ENCODE assay signal across 16 cellular contexts in genomic region chr1:218481116-218481775, GRCh38.
DNase-seq lines count a peak whose midpoint lies in the region; ATAC-seq and TF ChIP-seq lines count a peak whose summit lies in the region.
"Had no signal": no experiment of that assay in that cellular context is flagged by ENCODE, and none has a peak within 500 bp of the region (broad histone marks: within the 10 kb centered on the region; RNA-seq: fewer than 3 reads in every experiment).

No MANE protein-coding gene starts in this region.

- H3K36me3 Mint-ChIP-seq in HFFc6 (ENCODE audit: low read depth) (peaks cover 5% of the 10 kb centered on the region; the same call in 1 of the 2 replicates), chondrocyte (ENCODE audit: low read depth) (no peaks in the 10 kb centered on the region), mesothelial cell of epicardium (no peaks in the 10 kb centered on the region)
- H3K36me3 Mint-ChIP-seq: IgD-negative memory B cell; stimulated activated naive B cell treated with anti-CD40 and anti-IgM and Interleukin-4, amounts not matched to agents 10 μg/mL and 1 μg/mL and 100 μg/mL, for 72 hours had no signal

- H3K36me3 ChIP-seq in ovary = no peaks in the 10 kb centered on the region
- H3K36me3 ChIP-seq: vagina had no signal

- TF ChIP-seq CTCF in HFFc6 (IDR thresholded peaks at IDR 0.05) = no peak
- no peak for TF ChIP-seq CTCF in chondrocyte (IDR thresholded peaks at IDR 0.05)
- TF ChIP-seq CTCF in mesothelial cell of epicardium (IDR thresholded peaks at IDR 0.05; ENCODE audit: unreplicated experiment) = no peak
- no peak for TF ChIP-seq CTCF in ovary (IDR thresholded peaks at IDR 0.05)

- H3K4me3 ChIP-seq in ovary = no peak overlapping the region
- H3K4me3 ChIP-seq: vagina had no signal

- H3K27ac Mint-ChIP-seq in HFFc6 (peak overlapping the region; percentile 93), chondrocyte (ENCODE audit: unreplicated experiment) (peak overlapping the region; percentile 97), mesothelial cell of epicardium (peak overlapping the region; percentile 82)
- H3K27ac Mint-ChIP-seq: activated naive CD4-positive, alpha-beta T cell treated with anti-CD3 and anti-CD28 coated beads for 36 hours; IgD-negative memory B cell; stimulated activated naive B cell treated with anti-CD40 and anti-IgM and Interleukin-4, amounts not matched to agents 10 μg/mL and 1 μg/mL and 100 μg/mL, for 72 hours had no signal

- no peak for TF ChIP-seq EP300 in ovary (IDR thresholded peaks at IDR 0.05)

- no peaks in the 10 kb centered on the region for H3K9me3 ChIP-seq in ovary
- H3K9me3 ChIP-seq: vagina had no signal

- ATAC-seq in HG03354 (IDR thresholded peaks at IDR 0.05; ENCODE audit: poor library complexity, severe bottlenecking, unreplicated experiment) = no peak
- ATAC-seq: stimulated activated naive B cell treated with anti-CD40 and anti-IgM and Interleukin-4, amounts not matched to agents 10 μg/mL and 1 μg/mL and 100 μg/mL, for 72 hours had no signal

- no peaks in the 10 kb centered on the region for H3K4me1 ChIP-seq in ovary (ENCODE audit: insufficient read depth)

- 29 to 39% (median 38%) methylated on average over 3 of the region's 3 CpGs for WGBS in ovary, 3 donors

- no peaks in the 10 kb centered on the region; the same call in 1 of the 2 replicates for H3K27me3 Mint-ChIP-seq in HFFc6 (ENCODE audit: insufficient read depth)
- H3K27me3 Mint-ChIP-seq in chondrocyte (ENCODE audit: low read depth) = no peaks in the 10 kb centered on the region
- no peaks in the 10 kb centered on the region for H3K27me3 Mint-ChIP-seq in mesothelial cell of epicardium (ENCODE audit: low read depth)
- H3K27me3 Mint-ChIP-seq: stimulated activated naive B cell treated with anti-CD40 and anti-IgM and Interleukin-4, amounts not matched to agents 10 μg/mL and 1 μg/mL and 100 μg/mL, for 72 hours had no signal

- H3K9me3 Mint-ChIP-seq in HFFc6 (no peaks in the 10 kb centered on the region), chondrocyte (ENCODE audit: low read depth) (peaks cover 5% of the 10 kb centered on the region), mesothelial cell of epicardium (peaks cover 4% of the 10 kb centered on the region)
- H3K9me3 Mint-ChIP-seq: activated naive CD4-positive, alpha-beta T cell treated with anti-CD3 and anti-CD28 coated beads for 36 hours; stimulated activated naive B cell treated with anti-CD40 and anti-IgM and Interleukin-4, amounts not matched to agents 10 μg/mL and 1 μg/mL and 100 μg/mL, for 72 hours had no signal

- DNase-seq in A172 (ENCODE audit: low spot score) = peak; percentile 79
- peak; percentile 65 for DNase-seq in HFFc6
- no peak for DNase-seq in chondrocyte (ENCODE audit: low spot score)
- no peak for DNase-seq in mesothelial cell of epicardium (ENCODE audit: low spot score in 2 of 2, unreplicated experiment in 2 of 2)
- no peak for DNase-seq in NCI-H187 (lab: John Stamatoyannopoulos, UW)
- no peak for DNase-seq in ovary
- DNase-seq in HT-29 (ENCODE audit: low spot score) = no peak
- DNase-seq: activated naive CD4-positive, alpha-beta T cell treated with anti-CD3 and anti-CD28 coated beads for 36 hours; COR-L47; H7; NCI-H1048; NCI-H2171 treated with DMSO at 0.1 percent for 48 hours; stimulated activated naive B cell treated with anti-CD40 and anti-IgM and Interleukin-4, amounts not matched to agents 10 μg/mL and 1 μg/mL and 100 μg/mL, for 72 hours had no signal

- intact Hi-C loops in ovary (cut with DNase I) = no loop called here

- H3K4me3 Mint-ChIP-seq in HFFc6 (peak overlapping the region; percentile 29), chondrocyte (ENCODE audit: unreplicated experiment) (no peak overlapping the region), mesothelial cell of epicardium (no peak overlapping the region)
- H3K4me3 Mint-ChIP-seq: activated naive CD4-positive, alpha-beta T cell treated with anti-CD3 and anti-CD28 coated beads for 36 hours; IgD-negative memory B cell; stimulated activated naive B cell treated with anti-CD40 and anti-IgM and Interleukin-4, amounts not matched to agents 10 μg/mL and 1 μg/mL and 100 μg/mL, for 72 hours had no signal

- peaks cover 67% of the 10 kb centered on the region for H3K4me1 Mint-ChIP-seq in HFFc6 (ENCODE audit: low read depth)
- H3K4me1 Mint-ChIP-seq in chondrocyte (ENCODE audit: low read depth) = peaks cover 57% of the 10 kb centered on the region
- H3K4me1 Mint-ChIP-seq in mesothelial cell of epicardium = peaks cover 17% of the 10 kb centered on the region
- H3K4me1 Mint-ChIP-seq: IgD-negative memory B cell had no signal

- no peaks in the 10 kb centered on the region for H3K27me3 ChIP-seq in ovary
- H3K27me3 ChIP-seq: vagina had no signal

- no peak overlapping the region for H3K27ac ChIP-seq in ovary
- H3K27ac ChIP-seq: vagina had no signal

- TF ChIP-seq POLR2A in ovary (IDR thresholded peaks at IDR 0.05) = no peak

Comparison
In these comparisons a context has a peak if more than half of its experiments do, and no peak if none do; other contexts are left out.
1. DNase-seq: peak in A172 (single experiment) and HFFc6 (single experiment); none in chondrocyte (single experiment), mesothelial cell of epicardium (0 of 2), NCI-H187 (0 of 2), ovary (0 of 5) and HT-29 (single experiment).
2. Peak in every context shown above with its lines, with median percentiles within 50 percentile points of each other: H3K27ac Mint-ChIP-seq.